ENCODE assay signal across 28 cellular contexts in the genomic region with DNA sequence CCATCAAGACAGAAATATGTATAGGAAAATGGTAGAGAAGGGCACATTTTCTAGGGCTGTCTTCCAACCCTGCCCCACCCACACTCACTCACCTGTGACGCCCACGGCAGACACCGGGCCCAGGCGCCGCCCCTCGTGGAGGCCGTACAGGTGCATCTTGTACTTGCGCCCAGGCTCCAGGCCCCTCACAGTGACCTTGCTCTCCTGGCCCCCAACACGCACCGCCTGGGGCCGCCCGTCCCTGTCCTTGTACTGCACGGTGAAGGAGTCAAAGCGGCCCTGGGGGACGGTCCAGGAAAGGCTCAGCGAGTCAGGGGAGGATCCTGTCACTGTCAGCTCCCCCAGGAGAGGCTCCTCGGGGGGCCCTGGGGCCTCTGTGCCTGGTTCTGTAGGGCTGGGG. TPM values are rescaled to one million over a fixed set of nuclear protein-coding genes. Genes with fewer than 3 reads are reported as not detected.
A peak's percentile ranks its signal among the peaks of the same experiment; 100 is the strongest.
DNase-seq lines count a peak whose midpoint lies in the region; ATAC-seq and TF ChIP-seq lines count a peak whose summit lies in the region.
"Had no signal": no experiment of that assay in that cellular context is flagged by ENCODE, and none has a peak within 500 bp of the region (broad histone marks: within the 10 kb centered on the region; RNA-seq: fewer than 3 reads in every experiment).

No MANE protein-coding gene starts in this region.

- no peak for TF ChIP-seq CTCF in right atrium auricular region (IDR thresholded peaks at IDR 0.05)
- TF ChIP-seq CTCF in WTC11 (IDR thresholded peaks at IDR 0.05), result no peak
- no peak for TF ChIP-seq CTCF in esophagus muscularis mucosa (IDR thresholded peaks at IDR 0.05)
- no peak for TF ChIP-seq CTCF in nephron (IDR thresholded peaks at IDR 0.05; ENCODE audit: unreplicated experiment in 3 of 3)

- POLR2A ChIA-PET in WTC11 (lab: Charles Lee), result no interaction called here

- peaks cover 43% of the 10 kb centered on the region for H3K36me3 ChIP-seq in right atrium auricular region
- peaks cover 6 to 86% (median 39%) of the 10 kb centered on the region in 4 donors for H3K36me3 ChIP-seq in esophagus muscularis mucosa
- H3K36me3 ChIP-seq: BE2C had no signal

- no peak overlapping the region for H3K4me3 ChIP-seq in right atrium auricular region
- H3K4me3 ChIP-seq in esophagus muscularis mucosa, result no peak overlapping the region

- H3K9me3 Mint-ChIP-seq in WTC11 (no peaks in the 10 kb centered on the region), nephron (no peaks in the 10 kb centered on the region)
- H3K9me3 Mint-ChIP-seq in activated T-helper 2 cell treated with anti-CD3 and anti-CD28 coated beads, Interferon-gamma antibody, Interleukin-2, Interleukin-4, amounts not matched to agents 10 μg/mL and 5 μg/mL and 100 μg/mL, durations not matched to agents 14 hours and 24 hours and 36 hours, result no peaks in the 10 kb centered on the region

- H3K4me1 ChIP-seq in right atrium auricular region (peaks cover 0 to 6% of the 10 kb centered on the region in 2 donors), esophagus muscularis mucosa (peaks cover 0 to 12% (median 6%) of the 10 kb centered on the region in 4 donors)
- H3K4me1 ChIP-seq: BE2C had no signal

- ATAC-seq in Right ventricle myocardium inferior (no peak), WTC11 (no peak), HG03442 (IDR thresholded peaks at IDR 0.05; ENCODE audit: unreplicated experiment) (no peak)
- ATAC-seq: PC-3 had no signal

- TF ChIP-seq POLR2A in esophagus muscularis mucosa (IDR thresholded peaks at IDR 0.05; ENCODE audit: low read depth), result no peak

- TF ChIP-seq EP300 in esophagus muscularis mucosa (IDR thresholded peaks at IDR 0.05), result no peak

- CTCF ChIA-PET in WTC11 (lab: Charles Lee), result interaction anchor here (2.6 kb wide), 1 partner anchor 10 kb away, joined by 20 read pairs; no protein-coding TSS in a partner anchor

- intact Hi-C loops in Right ventricle myocardium inferior (cut with DNase I), result no loop called here
- intact Hi-C loops in esophagus muscularis mucosa (cut with DNase I), result no loop called here
- intact Hi-C loops in activated T-helper 2 cell treated with anti-CD3 and anti-CD28 coated beads, Interferon-gamma antibody, Interleukin-2, Interleukin-4, amounts not matched to agents 10 μg/mL and 5 μg/mL and 100 μg/mL, durations not matched to agents 14 hours and 24 hours and 36 hours (cut with micrococcal nuclease), result no loop called here

- no peaks in the 10 kb centered on the region for H3K36me3 Mint-ChIP-seq in WTC11
- no peaks in the 10 kb centered on the region for H3K36me3 Mint-ChIP-seq in nephron (ENCODE audit: low read depth)
- no peaks in the 10 kb centered on the region for H3K36me3 Mint-ChIP-seq in activated T-helper 2 cell treated with anti-CD3 and anti-CD28 coated beads, Interferon-gamma antibody, Interleukin-2, Interleukin-4, amounts not matched to agents 10 μg/mL and 5 μg/mL and 100 μg/mL, durations not matched to agents 14 hours and 24 hours and 36 hours (ENCODE audit: low read depth)

- peak overlapping the region; percentile 35 to 51 for H3K27ac ChIP-seq in right atrium auricular region
- peak overlapping the region in 3 of 4 donors; percentile 20 to 55 (median 41) for H3K27ac ChIP-seq in esophagus muscularis mucosa (replicated peaks in 1 of 4)
- H3K27ac ChIP-seq: HL-60 had no signal

- no peak overlapping the region for H3K4me3 Mint-ChIP-seq in WTC11
- no peak overlapping the region for H3K4me3 Mint-ChIP-seq in nephron
- H3K4me3 Mint-ChIP-seq in activated T-helper 2 cell treated with anti-CD3 and anti-CD28 coated beads, Interferon-gamma antibody, Interleukin-2, Interleukin-4, amounts not matched to agents 10 μg/mL and 5 μg/mL and 100 μg/mL, durations not matched to agents 14 hours and 24 hours and 36 hours (ENCODE audit: low read depth), result no peak overlapping the region

- H3K27ac Mint-ChIP-seq in WTC11, result peak overlapping the region; percentile 69
- H3K27ac Mint-ChIP-seq in nephron, result peak overlapping the region in 2 of 3 experiments; percentile 42 to 66
- no peak overlapping the region for H3K27ac Mint-ChIP-seq in activated T-helper 2 cell treated with anti-CD3 and anti-CD28 coated beads, Interferon-gamma antibody, Interleukin-2, Interleukin-4, amounts not matched to agents 10 μg/mL and 5 μg/mL and 100 μg/mL, durations not matched to agents 14 hours and 24 hours and 36 hours

- DNase-seq in right atrium auricular region (ENCODE audit: low spot score) (no peak), Right ventricle myocardium inferior (ENCODE audit: missing footprints) (no peak), WTC11 (ENCODE audit: low spot score) (no peak), esophagus muscularis mucosa (ENCODE audit: extremely low spot score) (no peak)
- no peak for DNase-seq in stimulated activated CD4-positive, alpha-beta T cell treated with anti-CD3 and anti-CD28 coated beads, Interleukin-1b, Interleukin-23, amount 100 ng/mL, for 48 hours
- no peak for DNase-seq in activated T-helper 2 cell treated with anti-CD3 and anti-CD28 coated beads, Interferon-gamma antibody, Interleukin-2, Interleukin-4, amounts not matched to agents 10 μg/mL and 5 μg/mL and 100 μg/mL, durations not matched to agents 14 hours and 24 hours and 36 hours (ENCODE audit: low spot score)
- DNase-seq: 8988T; ACHN; BE2C; Calu3; DMS79 treated with DMSO at 0.1 percent for 48 hours; GF-D8; HCEC 1CT; NCI-H1105 treated with DMSO at 0.1 percent for 48 hours; NCI-H146; NCI-H1930; NCI-H2107; NCI-H446; NCI-H524 treated with DMSO at 0.1 percent for 48 hours; NCI-H774; NK-92 treated with Interleukin-12 subunit alpha and Interleukin-12 subunit beta, amount 100 ng/mL, for 24 hours; PC-3; SHP77 had no signal

- 90% methylated on average over 9 of the region's 17 CpGs for WGBS in esophagus muscularis mucosa

- peaks cover 8% of the 10 kb centered on the region for H3K4me1 Mint-ChIP-seq in WTC11
- peaks cover 9% of the 10 kb centered on the region for H3K4me1 Mint-ChIP-seq in nephron
- no peaks in the 10 kb centered on the region for H3K4me1 Mint-ChIP-seq in activated T-helper 2 cell treated with anti-CD3 and anti-CD28 coated beads, Interferon-gamma antibody, Interleukin-2, Interleukin-4, amounts not matched to agents 10 μg/mL and 5 μg/mL and 100 μg/mL, durations not matched to agents 14 hours and 24 hours and 36 hours (ENCODE audit: low read depth)

- no peaks in the 10 kb centered on the region for H3K27me3 Mint-ChIP-seq in WTC11 (ENCODE audit: low read depth)
- no peaks in the 10 kb centered on the region for H3K27me3 Mint-ChIP-seq in nephron (ENCODE audit: low read depth)
- H3K27me3 Mint-ChIP-seq in activated T-helper 2 cell treated with anti-CD3 and anti-CD28 coated beads, Interferon-gamma antibody, Interleukin-2, Interleukin-4, amounts not matched to agents 10 μg/mL and 5 μg/mL and 100 μg/mL, durations not matched to agents 14 hours and 24 hours and 36 hours (ENCODE audit: low read depth), result peaks cover 9% of the 10 kb centered on the region

- no peaks in the 10 kb centered on the region for H3K27me3 ChIP-seq in right atrium auricular region
- no peaks in the 10 kb centered on the region for H3K27me3 ChIP-seq in esophagus muscularis mucosa
- H3K27me3 ChIP-seq: BE2C had no signal

- H3K9me3 ChIP-seq in right atrium auricular region (no peaks in the 10 kb centered on the region), esophagus muscularis mucosa (no peaks in the 10 kb centered on the region)
- H3K9me3 ChIP-seq: BE2C had no signal

TF ChIP-seq in WTC11, 78 proteins besides CTCF, POLR2A, EP300 and RAD21:
- no peak for TF ChIP-seq CREM (CRISPR knock-in tag; IDR thresholded peaks at IDR 0.05)
- TF ChIP-seq RORB (CRISPR knock-in tag; IDR thresholded peaks at IDR 0.05), result no peak
- no peak for TF ChIP-seq IRF2 (CRISPR knock-in tag; IDR thresholded peaks at IDR 0.05; ENCODE audit: borderline replicate concordance, low read depth)

RNA-seq across cellular contexts. Expression of gene CYP21A2, which starts 19.8 kb away (rescaled TPM):
- 1 to 10 TPM in 1 of 2 donors, under 1 TPM in 1; 0.19 to 1.2 TPM for total RNA-seq in right atrium auricular region
- 0.30 TPM for total RNA-seq in Right ventricle myocardium inferior
- 1.2 to 1.5 TPM (median 1.4 TPM) in 3 replicates for total RNA-seq in WTC11 (2021)
- total RNA-seq in esophagus muscularis mucosa, result 1 to 10 TPM in 3 of 4 donors, under 1 TPM in 1; 0.33 to 3.7 (median 1.9) TPM
- total RNA-seq in activated T-helper 2 cell treated with anti-CD3 and anti-CD28 coated beads, Interferon-gamma antibody, Interleukin-2, Interleukin-4, amounts not matched to agents 10 μg/mL and 5 μg/mL and 100 μg/mL, durations not matched to agents 14 hours and 24 hours and 36 hours, result 0.25 and 0.39 TPM in 2 replicates
- total RNA-seq: LHCN-M2, PC-3, SK-MEL-5 had no signal

RNA-seq across cellular contexts. Expression of gene C4B, which starts 43.4 kb away (rescaled TPM):
- total RNA-seq in right atrium auricular region, result 100 to 1,000 TPM; 150 to 241 TPM
- total RNA-seq in Right ventricle myocardium inferior, result 81.6 TPM
- total RNA-seq in WTC11 (2021), result 3.7 to 5.1 TPM (median 5.0 TPM) in 3 replicates
- total RNA-seq in esophagus muscularis mucosa, result 100 to 1,000 TPM in 1 of 4 donors, 10 to 100 TPM in 3; 45.3 to 203 (median 75.8) TPM
- 2.9 and 4.2 TPM in 2 replicates for total RNA-seq in activated T-helper 2 cell treated with anti-CD3 and anti-CD28 coated beads, Interferon-gamma antibody, Interleukin-2, Interleukin-4, amounts not matched to agents 10 μg/mL and 5 μg/mL and 100 μg/mL, durations not matched to agents 14 hours and 24 hours and 36 hours

RNA-seq across cellular contexts. Expression of gene TNXB, which starts 51.2 kb away (rescaled TPM):
- 100 to 1,000 TPM; 138 to 210 TPM for total RNA-seq in right atrium auricular region
- total RNA-seq in Right ventricle myocardium inferior, result 73.3 TPM
- total RNA-seq in WTC11 (2021), result 6.4 to 10.9 TPM (median 9.0 TPM) in 3 replicates
- total RNA-seq in esophagus muscularis mucosa, result 100 to 1,000 TPM; 223 to 525 (median 326) TPM
- total RNA-seq in activated T-helper 2 cell treated with anti-CD3 and anti-CD28 coated beads, Interferon-gamma antibody, Interleukin-2, Interleukin-4, amounts not matched to agents 10 μg/mL and 5 μg/mL and 100 μg/mL, durations not matched to agents 14 hours and 24 hours and 36 hours, result 4.3 and 5.0 TPM in 2 replicates
